Comparison of ENCODE assay signal across 13 cellular contexts in genomic region chr5:126338516-126339153, GRCh38.
DNase-seq lines count a peak whose midpoint lies in the region; ATAC-seq, FAIRE-seq and TF ChIP-seq lines count a peak whose summit lies in the region.
"Had no signal": no experiment of that assay in that cellular context is flagged by ENCODE, and none has a peak within 500 bp of the region (broad histone marks: within the 10 kb centered on the region; RNA-seq: fewer than 3 reads in every experiment).

No MANE protein-coding gene starts in this region.

- H3K23ac ChIP-seq in H1 (ENCODE audit: insufficient read length): no peak overlapping the region

- H3K4me1 Mint-ChIP-seq in nephron progenitor cell: peaks cover 53% of the 10 kb centered on the region
- no peaks in the 10 kb centered on the region for H3K4me1 Mint-ChIP-seq in stimulated activated naive B cell treated with anti-CD40 and anti-IgM and Interleukin-4, amounts not matched to agents 10 μg/mL and 1 μg/mL and 100 μg/mL, for 72 hours

- no peak overlapping the region for H2BK12ac ChIP-seq in H1 (ENCODE audit: low read depth, low read length)

- H3K79me2 ChIP-seq in HepG2 (ENCODE audit: insufficient read depth, low read length) (no peaks in the 10 kb centered on the region), H1 (ENCODE audit: control insufficient read depth in 1 of 2, insufficient read depth in 2 of 2, low read length in 2 of 2) (no peaks in the 10 kb centered on the region)

- no peak overlapping the region for H4K5ac ChIP-seq in H1 (ENCODE audit: insufficient read length, low read depth, low read length)

- H3K27me3 ChIP-seq in HepG2 (ENCODE audit: control insufficient read depth in 1 of 2, insufficient read depth in 2 of 2, low read length in 2 of 2): no peaks in the 10 kb centered on the region; a peak in 1 of 5 replicates
- no peaks in the 10 kb centered on the region for H3K27me3 ChIP-seq in right lobe of liver
- no peaks in the 10 kb centered on the region for H3K27me3 ChIP-seq in H1 (replicated peaks in 1 of 4; ENCODE audit: control insufficient read depth in 3 of 4, extremely low read depth in 1 of 4, insufficient read depth in 3 of 4, low read length in 3 of 4)

- no peak overlapping the region for H2BK15ac ChIP-seq in H1 (ENCODE audit: low read length)

- in situ Hi-C loops in HepG2 (cut with HindIII; ENCODE audit: extremely low pct_ligation_motif_present, low pct_unique_long_range_greater_than_20kb): loop anchor here (25.0 kb wide), 1 partner anchor 449 kb away; the partner anchor contains the start of gene LMNB1

- CTCF ChIA-PET in HepG2 (lab: Yijun Ruan, JAX; ENCODE audit: low intra/inter-chr PET ratio, low total read pairs): interaction anchor here (1.2 to 3.3 kb wide), 3 partner anchors 201 to 256 kb away, joined by 3 to 28 read pairs (median 5); partner anchors contain the start of gene ALDH7A1
- CTCF ChIA-PET in H1 (lab: Charles Lee; ENCODE audit: partially characterized antibody): interaction anchor here (0.7 to 5.3 kb wide), 45 partner anchors 10 to 351 kb away, joined by 3 to 76 read pairs (median 4); partner anchors contain the start of gene PHAX

- H3K56ac ChIP-seq in H1 (replicated peaks; ENCODE audit: insufficient read length, low read depth, low read length): no peak overlapping the region

- no peaks in the 10 kb centered on the region for H3K79me1 ChIP-seq in H1 (ENCODE audit: low read depth, low read length)

- POLR2A ChIA-PET in HepG2 (lab: Yijun Ruan, JAX): no interaction called here
- POLR2A ChIA-PET in H1 (lab: Charles Lee; ENCODE audit: partially characterized antibody): interaction anchor here (0.9 to 1.2 kb wide), 2 partner anchors 10 to 209 kb away, joined by 3 read pairs; no protein-coding TSS in a partner anchor

- no peak overlapping the region for H3K4me3 ChIP-seq in HepG2 (replicated peaks in 1 of 3; ENCODE audit: insufficient read depth in 1 of 3, low read depth in 2 of 3, low read length in 3 of 3)
- H3K4me3 ChIP-seq in right lobe of liver: no peak overlapping the region
- no peak overlapping the region for H3K4me3 ChIP-seq in H1 (ENCODE audit: extremely low read depth in 1 of 4, insufficient read depth in 2 of 4, low read depth in 3 of 4, low read length in 4 of 4)
- H3K4me3 ChIP-seq: GM12878 had no signal

- no peak overlapping the region for H2BK5ac ChIP-seq in H1 (ENCODE audit: low read depth, low read length)

- intact Hi-C loops in HepG2 (cut with micrococcal nuclease; ENCODE audit: unreplicated experiment): loop anchor here (1.0 kb wide), 3 partner anchors 201 to 262 kb away; partner anchors contain the start of genes ALDH7A1 and PHAX
- intact Hi-C loops in right lobe of liver (cut with DNase I): no loop called here

- H4K91ac ChIP-seq in H1 (replicated peaks; ENCODE audit: insufficient read length, low read length): no peak overlapping the region

- no peak overlapping the region for H3K9ac ChIP-seq in HepG2 (ENCODE audit: insufficient read depth, low read depth, low read length)
- no peak overlapping the region for H3K9ac ChIP-seq in H1 (replicated peaks in 1 of 4; ENCODE audit: extremely low read depth in 1 of 4, low read depth in 3 of 4, low read length in 3 of 4)

- TF ChIP-seq EP300 in HepG2 (IDR thresholded peaks at IDR 0.05; ENCODE audit: low read depth in 2 of 2, low read length in 2 of 2) (no peak), HepG2 (CRISPR knock-in tag; IDR thresholded peaks at IDR 0.05; ENCODE audit: borderline replicate concordance) (no peak), H1 (IDR thresholded peaks at IDR 0.05; ENCODE audit: borderline replicate concordance in 1 of 2, low read depth in 2 of 2, low read length in 2 of 2) (no peak)

- H2BK120ac ChIP-seq in H1 (replicated peaks; ENCODE audit: low read depth, low read length): no peak overlapping the region

- no peak overlapping the region for H2AK5ac ChIP-seq in H1 (ENCODE audit: low read depth, low read length)

- WGBS in HepG2 (ENCODE audit: low lambda C conversion rate): 40% methylated on average over 9 of the region's 9 CpGs
- 50% methylated on average over 9 of the region's 9 CpGs for WGBS in right lobe of liver (ENCODE audit: insufficient coverage, low coverage, low lambda C conversion rate, missing lambda C conversion rate)
- WGBS in H1 (ENCODE audit: extremely low coverage in 1 of 2, insufficient coverage in 1 of 2, insufficient read length in 1 of 2, insufficient replicate concordance in 2 of 2, low coverage in 1 of 2, low lambda C conversion rate in 2 of 2, missing lambda C conversion rate in 1 of 2), 2 experiments: 82% methylated on average over 9 of the region's 9 CpGs; no CpG with 5 or more reads in 1 of the 2 experiments

- H3K9me3 Mint-ChIP-seq in nephron progenitor cell: no peaks in the 10 kb centered on the region
- no peaks in the 10 kb centered on the region for H3K9me3 Mint-ChIP-seq in stimulated activated naive B cell treated with anti-CD40 and anti-IgM and Interleukin-4, amounts not matched to agents 10 μg/mL and 1 μg/mL and 100 μg/mL, for 72 hours
- H3K9me3 Mint-ChIP-seq: HFFc6 had no signal

- ATAC-seq in HepG2 (no peak), right lobe of liver (no peak), HG02642 (IDR thresholded peaks at IDR 0.05; ENCODE audit: poor library complexity, unreplicated experiment) (no peak)
- no peak for ATAC-seq in stimulated activated naive B cell treated with anti-CD40 and anti-IgM and Interleukin-4, amounts not matched to agents 10 μg/mL and 1 μg/mL and 100 μg/mL, for 72 hours (replicated peaks)

- H3K36me3 ChIP-seq in HepG2 (replicated peaks in 1 of 2; ENCODE audit: control insufficient read depth in 1 of 2, insufficient read depth in 2 of 2, low read length in 2 of 2) (no peaks in the 10 kb centered on the region), right lobe of liver (no peaks in the 10 kb centered on the region), H1 (ENCODE audit: control insufficient read depth in 2 of 4, insufficient read depth in 4 of 4, low read length in 3 of 4) (no peaks in the 10 kb centered on the region)

- TF ChIP-seq CTCF in HepG2 (CRISPR knock-in tag; IDR thresholded peaks at IDR 0.05) (no peak), right lobe of liver (IDR thresholded peaks at IDR 0.05) (no peak), H1 (IDR thresholded peaks at IDR 0.05; ENCODE audit: control extremely low read depth in 1 of 3, insufficient read depth in 1 of 3, low read depth in 1 of 3, low read length in 3 of 3) (no peak), nephron progenitor cell (IDR thresholded peaks at IDR 0.05) (no peak)

- no TSS peak for BruUV-seq in HepG2 (replicated peaks; lab: Mats Ljungman, UMichigan)

- H3K27ac ChIP-seq in HepG2 (ENCODE audit: extremely low read length, insufficient read depth, low read length): no peak overlapping the region
- H3K27ac ChIP-seq in right lobe of liver: no peak overlapping the region
- H3K27ac ChIP-seq in H1 (ENCODE audit: low read depth, low read length): no peak overlapping the region

- H3K27me3 Mint-ChIP-seq in nephron progenitor cell (ENCODE audit: low read depth, poor library complexity): no peaks in the 10 kb centered on the region
- H3K27me3 Mint-ChIP-seq in stimulated activated naive B cell treated with anti-CD40 and anti-IgM and Interleukin-4, amounts not matched to agents 10 μg/mL and 1 μg/mL and 100 μg/mL, for 72 hours: peaks cover 9 to 26% of the 10 kb centered on the region in 2 donors

- H3K4me1 ChIP-seq in HepG2 (ENCODE audit: insufficient read depth, low read length) (no peaks in the 10 kb centered on the region), right lobe of liver (peaks cover 0 to 5% (median 0%) of the 10 kb centered on the region in 4 donors), H1 (replicated peaks in 1 of 4; ENCODE audit: control insufficient read depth in 3 of 4, insufficient read depth in 4 of 4, low read length in 3 of 4) (peaks cover 0 to 3% (median 0%) of the 10 kb centered on the region in 4 experiments; a peak in 1 of 7 replicates)

- no peak overlapping the region for H3K4me3 Mint-ChIP-seq in nephron progenitor cell
- no peak overlapping the region for H3K4me3 Mint-ChIP-seq in stimulated activated naive B cell treated with anti-CD40 and anti-IgM and Interleukin-4, amounts not matched to agents 10 μg/mL and 1 μg/mL and 100 μg/mL, for 72 hours
- H3K4me3 Mint-ChIP-seq: HFFc6 had no signal

- H2BK20ac ChIP-seq in H1 (ENCODE audit: low read length): no peak overlapping the region

- H4K20me1 ChIP-seq in HepG2 (ENCODE audit: insufficient read depth, low read length) (no peaks in the 10 kb centered on the region), H1 (replicated peaks in 1 of 2; ENCODE audit: control insufficient read depth in 1 of 2, insufficient read depth in 2 of 2, low read length in 2 of 2) (no peaks in the 10 kb centered on the region)

- H3K27ac Mint-ChIP-seq in nephron progenitor cell: no peak overlapping the region
- no peak overlapping the region for H3K27ac Mint-ChIP-seq in stimulated activated naive B cell treated with anti-CD40 and anti-IgM and Interleukin-4, amounts not matched to agents 10 μg/mL and 1 μg/mL and 100 μg/mL, for 72 hours
- H3K27ac Mint-ChIP-seq: HFFc6 had no signal

- FAIRE-seq in HepG2 (lab: Jason Lieb, UNC) (no peak), H1 (lab: Jason Lieb, UNC) (peak; percentile 7)

- H3K18ac ChIP-seq in H1 (ENCODE audit: extremely low read depth, low read length): no peak overlapping the region

- no peaks in the 10 kb centered on the region for H3K36me3 Mint-ChIP-seq in nephron progenitor cell (ENCODE audit: low read depth)
- H3K36me3 Mint-ChIP-seq in stimulated activated naive B cell treated with anti-CD40 and anti-IgM and Interleukin-4, amounts not matched to agents 10 μg/mL and 1 μg/mL and 100 μg/mL, for 72 hours: no peaks in the 10 kb centered on the region

- no peaks in the 10 kb centered on the region for H3K9me3 ChIP-seq in HepG2 (ENCODE audit: low read length)
- H3K9me3 ChIP-seq in right lobe of liver: no peaks in the 10 kb centered on the region
- no peaks in the 10 kb centered on the region for H3K9me3 ChIP-seq in H1 (ENCODE audit: insufficient read depth in 2 of 2, low read depth in 1 of 2, low read length in 1 of 2)

- H4K8ac ChIP-seq in H1 (ENCODE audit: extremely low read depth, insufficient read depth, low read length): no peak overlapping the region

- H3K4ac ChIP-seq in H1 (replicated peaks; ENCODE audit: insufficient read length, low read depth, low read length): no peak overlapping the region

- DNase-seq in HepG2 (ENCODE audit: low spot score): no peak
- DNase-seq in right lobe of liver: no peak
- no peak for DNase-seq in H1 (ENCODE audit: low read depth in 1 of 2, low spot score in 2 of 2)
- peak; percentile 12 for DNase-seq in nephron progenitor cell
- DNase-seq in T-helper 2 cell: no peak
- DNase-seq in D341Med (ENCODE audit: low spot score): no peak
- no peak for DNase-seq in stimulated activated naive B cell treated with anti-CD40 and anti-IgM and Interleukin-4, amounts not matched to agents 10 μg/mL and 1 μg/mL and 100 μg/mL, for 72 hours
- DNase-seq: DMS79, GOT3, NCI-H2171 had no signal

- H3K4me2 ChIP-seq in HepG2 (ENCODE audit: low read depth, low read length) (no peak overlapping the region), H1 (ENCODE audit: insufficient read depth in 1 of 2, low read depth in 2 of 2, low read length in 2 of 2) (no peak overlapping the region)

- no peaks in the 10 kb centered on the region for H3K23me2 ChIP-seq in H1 (ENCODE audit: low read depth, low read length)

- H3K14ac ChIP-seq in H1 (ENCODE audit: insufficient read length): no peak overlapping the region

- no peak for TF ChIP-seq RAD21 in HepG2 (CRISPR knock-in tag; IDR thresholded peaks at IDR 0.05)
- TF ChIP-seq RAD21 in H1 (IDR thresholded peaks at IDR 0.05 in 1 of 2, conservative IDR thresholded peaks at IDR 0.05 in 1 of 2; ENCODE audit: low read depth in 2 of 2, low read length in 2 of 2): no peak

- TF ChIP-seq POLR2A in HepG2 (IDR thresholded peaks at IDR 0.05; ENCODE audit: insufficient read depth in 1 of 2, low read depth in 2 of 2, low read length in 2 of 2) (no peak), right lobe of liver (IDR thresholded peaks at IDR 0.05) (no peak), H1 (IDR thresholded peaks at IDR 0.05; ENCODE audit: control extremely low read depth in 1 of 2, low read depth in 2 of 2, low read length in 2 of 2) (no peak)

- H2AFZ ChIP-seq in HepG2 (ENCODE audit: low read length) (peak overlapping the region; percentile 43), H1 (ENCODE audit: low read length) (peak overlapping the region; percentile 93; the same call in 1 of the 2 replicates)
